ENCODE assay signal across 1 cellular context in the genomic region with DNA sequence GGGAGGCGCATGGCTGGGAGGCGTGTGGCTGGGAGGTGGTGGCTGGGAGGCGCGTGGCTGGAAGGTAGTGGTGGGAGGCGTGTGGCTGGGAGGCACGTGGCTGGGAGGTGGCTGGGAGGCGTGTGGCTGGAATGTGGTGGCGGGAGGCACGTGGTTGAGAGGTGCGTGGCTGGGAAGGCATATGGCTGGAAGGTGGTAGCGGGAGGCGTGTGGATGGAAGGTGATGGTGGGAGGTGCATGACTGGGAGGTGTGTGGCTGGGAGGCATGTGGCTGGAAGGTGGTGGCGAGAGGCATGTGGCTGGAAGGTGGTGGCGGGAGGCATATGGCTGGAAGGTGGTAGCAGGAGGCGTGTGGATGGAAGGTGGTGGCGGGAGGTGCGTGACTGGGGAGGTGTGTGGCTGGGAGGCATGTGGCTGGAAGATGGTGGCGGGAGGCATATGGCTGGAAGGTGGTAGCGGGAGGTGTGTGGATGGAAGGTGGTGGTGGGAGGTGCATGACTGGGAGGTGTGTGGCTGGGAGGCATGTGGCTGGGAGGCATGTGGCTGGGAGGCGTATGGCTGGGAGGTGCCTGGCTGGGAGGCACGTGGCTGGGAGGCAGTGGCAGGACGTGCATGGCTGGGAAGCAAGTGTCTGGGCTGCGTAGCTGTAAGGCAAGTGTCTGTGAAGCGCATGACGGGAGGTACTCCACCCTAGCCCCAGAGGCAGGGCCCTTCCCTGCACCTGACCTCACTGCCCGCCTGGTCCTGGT.
TF ChIP-seq lines count a peak whose summit lies in the region.

No MANE protein-coding gene starts in this region.

TF ChIP-seq in K562, 482 proteins besides CTCF, POLR2A, EP300 and RAD21:
- TF ChIP-seq MAX (CRISPR knock-in tag; IDR thresholded peaks at IDR 0.05) (peak; percentile 18; the same call in 1 of the 2 replicates), ZFP36 (IDR thresholded peaks at IDR 0.05; ENCODE audit: low read depth, low read length, partially characterized antibody) (no peak), ZEB2 (IDR thresholded peaks at IDR 0.05) (no peak), ZBTB1 (CRISPR knock-in tag; IDR thresholded peaks at IDR 0.05; ENCODE audit: borderline replicate concordance, low read depth) (no peak), RBM22 (IDR thresholded peaks at IDR 0.05; ENCODE audit: low read depth, low read length, poor library complexity, severe bottlenecking) (peak; percentile 66), ZNF277 (CRISPR knock-in tag; IDR thresholded peaks at IDR 0.05; ENCODE audit: borderline replicate concordance) (no peak), ZNF589 (CRISPR knock-in tag; IDR thresholded peaks at IDR 0.05; ENCODE audit: low read depth) (no peak), RERE (CRISPR knock-in tag; IDR thresholded peaks at IDR 0.05; ENCODE audit: borderline replicate concordance) (no peak), POLR2G (IDR thresholded peaks at IDR 0.05; ENCODE audit: low read depth, low read length) (peak; percentile 51; the same call in 1 of the 2 replicates), JUN (IDR thresholded peaks at IDR 0.05; ENCODE audit: borderline replicate concordance, low read depth, low read length) (no peak), JUN (CRISPR knock-in tag; IDR thresholded peaks at IDR 0.05; ENCODE audit: borderline replicate concordance) (no peak), ZBTB33 (CRISPR knock-in tag; IDR thresholded peaks at IDR 0.05) (peak; percentile 91), ETV5 (CRISPR knock-in tag; IDR thresholded peaks at IDR 0.05; ENCODE audit: low read depth) (no peak), NR3C1 (CRISPR knock-in tag; IDR thresholded peaks at IDR 0.05) (no peak), ZNF197 (CRISPR knock-in tag; IDR thresholded peaks at IDR 0.05; ENCODE audit: low read depth) (no peak), HEY1 (CRISPR knock-in tag; IDR thresholded peaks at IDR 0.05; ENCODE audit: borderline replicate concordance) (no peak), CBX3 (IDR thresholded peaks at IDR 0.05; ENCODE audit: borderline replicate concordance in 1 of 2, low read length in 2 of 2) (peak in 1 of 2 experiments; percentile 78; a peak in 1 of 3 replicates), KAT2B (IDR thresholded peaks at IDR 0.05; ENCODE audit: low read depth, low read length) (no peak), NR1H2 (CRISPR knock-in tag; IDR thresholded peaks at IDR 0.05) (no peak), RB1 (IDR thresholded peaks at IDR 0.05; ENCODE audit: low read depth) (no peak), SETDB1 (IDR thresholded peaks at IDR 0.05; ENCODE audit: low read length) (no peak), NFRKB (IDR thresholded peaks at IDR 0.05; ENCODE audit: low read depth) (no peak), ARHGAP35 (IDR thresholded peaks at IDR 0.05; ENCODE audit: partially characterized antibody) (no peak), BRF1 (IDR thresholded peaks at IDR 0.05; ENCODE audit: borderline replicate concordance, extremely low read depth, insufficient read length) (no peak), FIP1L1 (IDR thresholded peaks at IDR 0.05; ENCODE audit: low read depth, low read length, poor library complexity, severe bottlenecking) (no peak), SIX5 (IDR thresholded peaks at IDR 0.05; ENCODE audit: borderline replicate concordance in 1 of 2, insufficient read depth in 1 of 2, low read depth in 1 of 2, low read length in 2 of 2) (no peak), PTRF (tag; IDR thresholded peaks at IDR 0.05) (no peak), ZNF143 (CRISPR knock-in tag; IDR thresholded peaks at IDR 0.05) (no peak)
- TF ChIP-seq, protein P1, sequence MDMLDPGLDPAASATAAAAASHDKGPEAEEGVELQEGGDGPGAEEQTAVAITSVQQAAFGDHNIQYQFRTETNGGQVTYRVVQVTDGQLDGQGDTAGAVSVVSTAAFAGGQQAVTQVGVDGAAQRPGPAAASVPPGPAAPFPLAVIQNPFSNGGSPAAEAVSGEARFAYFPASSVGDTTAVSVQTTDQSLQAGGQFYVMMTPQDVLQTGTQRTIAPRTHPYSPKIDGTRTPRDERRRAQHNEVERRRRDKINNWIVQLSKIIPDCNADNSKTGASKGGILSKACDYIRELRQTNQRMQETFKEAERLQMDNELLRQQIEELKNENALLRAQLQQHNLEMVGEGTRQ (CRISPR knock-in tag; IDR thresholded peaks at IDR 0.05) = no peak
- TF ChIP-seq, protein P2, sequence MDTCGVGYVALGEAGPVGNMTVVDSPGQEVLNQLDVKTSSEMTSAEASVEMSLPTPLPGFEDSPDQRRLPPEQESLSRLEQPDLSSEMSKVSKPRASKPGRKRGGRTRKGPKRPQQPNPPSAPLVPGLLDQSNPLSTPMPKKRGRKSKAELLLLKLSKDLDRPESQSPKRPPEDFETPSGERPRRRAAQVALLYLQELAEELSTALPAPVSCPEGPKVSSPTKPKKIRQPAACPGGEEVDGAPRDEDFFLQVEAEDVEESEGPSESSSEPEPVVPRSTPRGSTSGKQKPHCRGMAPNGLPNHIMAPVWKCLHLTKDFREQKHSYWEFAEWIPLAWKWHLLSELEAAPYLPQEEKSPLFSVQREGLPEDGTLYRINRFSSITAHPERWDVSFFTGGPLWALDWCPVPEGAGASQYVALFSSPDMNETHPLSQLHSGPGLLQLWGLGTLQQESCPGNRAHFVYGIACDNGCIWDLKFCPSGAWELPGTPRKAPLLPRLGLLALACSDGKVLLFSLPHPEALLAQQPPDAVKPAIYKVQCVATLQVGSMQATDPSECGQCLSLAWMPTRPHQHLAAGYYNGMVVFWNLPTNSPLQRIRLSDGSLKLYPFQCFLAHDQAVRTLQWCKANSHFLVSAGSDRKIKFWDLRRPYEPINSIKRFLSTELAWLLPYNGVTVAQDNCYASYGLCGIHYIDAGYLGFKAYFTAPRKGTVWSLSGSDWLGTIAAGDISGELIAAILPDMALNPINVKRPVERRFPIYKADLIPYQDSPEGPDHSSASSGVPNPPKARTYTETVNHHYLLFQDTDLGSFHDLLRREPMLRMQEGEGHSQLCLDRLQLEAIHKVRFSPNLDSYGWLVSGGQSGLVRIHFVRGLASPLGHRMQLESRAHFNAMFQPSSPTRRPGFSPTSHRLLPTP (IDR thresholded peaks at IDR 0.05; ENCODE audit: borderline replicate concordance, extremely low read depth, insufficient read length) = no peak
- TF ChIP-seq, protein P3, sequence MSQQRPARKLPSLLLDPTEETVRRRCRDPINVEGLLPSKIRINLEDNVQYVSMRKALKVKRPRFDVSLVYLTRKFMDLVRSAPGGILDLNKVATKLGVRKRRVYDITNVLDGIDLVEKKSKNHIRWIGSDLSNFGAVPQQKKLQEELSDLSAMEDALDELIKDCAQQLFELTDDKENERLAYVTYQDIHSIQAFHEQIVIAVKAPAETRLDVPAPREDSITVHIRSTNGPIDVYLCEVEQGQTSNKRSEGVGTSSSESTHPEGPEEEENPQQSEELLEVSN (IDR thresholded peaks at IDR 0.05; ENCODE audit: borderline replicate concordance in 1 of 2, extremely low read depth in 1 of 2, insufficient read depth in 1 of 2, insufficient read length in 1 of 2, low read depth in 1 of 2, low read length in 1 of 2, poor library complexity in 1 of 2, severe bottlenecking in 1 of 2) = peak in 1 of 2 experiments; percentile 2
- TF ChIP-seq, protein P4, sequence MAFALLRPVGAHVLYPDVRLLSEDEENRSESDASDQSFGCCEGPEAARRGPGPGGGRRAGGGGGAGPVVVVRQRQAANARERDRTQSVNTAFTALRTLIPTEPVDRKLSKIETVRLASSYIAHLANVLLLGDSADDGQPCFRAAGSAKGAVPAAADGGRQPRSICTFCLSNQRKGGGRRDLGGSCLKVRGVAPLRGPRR (CRISPR knock-in tag; IDR thresholded peaks at IDR 0.05) = no peak
- TF ChIP-seq, protein P5, sequence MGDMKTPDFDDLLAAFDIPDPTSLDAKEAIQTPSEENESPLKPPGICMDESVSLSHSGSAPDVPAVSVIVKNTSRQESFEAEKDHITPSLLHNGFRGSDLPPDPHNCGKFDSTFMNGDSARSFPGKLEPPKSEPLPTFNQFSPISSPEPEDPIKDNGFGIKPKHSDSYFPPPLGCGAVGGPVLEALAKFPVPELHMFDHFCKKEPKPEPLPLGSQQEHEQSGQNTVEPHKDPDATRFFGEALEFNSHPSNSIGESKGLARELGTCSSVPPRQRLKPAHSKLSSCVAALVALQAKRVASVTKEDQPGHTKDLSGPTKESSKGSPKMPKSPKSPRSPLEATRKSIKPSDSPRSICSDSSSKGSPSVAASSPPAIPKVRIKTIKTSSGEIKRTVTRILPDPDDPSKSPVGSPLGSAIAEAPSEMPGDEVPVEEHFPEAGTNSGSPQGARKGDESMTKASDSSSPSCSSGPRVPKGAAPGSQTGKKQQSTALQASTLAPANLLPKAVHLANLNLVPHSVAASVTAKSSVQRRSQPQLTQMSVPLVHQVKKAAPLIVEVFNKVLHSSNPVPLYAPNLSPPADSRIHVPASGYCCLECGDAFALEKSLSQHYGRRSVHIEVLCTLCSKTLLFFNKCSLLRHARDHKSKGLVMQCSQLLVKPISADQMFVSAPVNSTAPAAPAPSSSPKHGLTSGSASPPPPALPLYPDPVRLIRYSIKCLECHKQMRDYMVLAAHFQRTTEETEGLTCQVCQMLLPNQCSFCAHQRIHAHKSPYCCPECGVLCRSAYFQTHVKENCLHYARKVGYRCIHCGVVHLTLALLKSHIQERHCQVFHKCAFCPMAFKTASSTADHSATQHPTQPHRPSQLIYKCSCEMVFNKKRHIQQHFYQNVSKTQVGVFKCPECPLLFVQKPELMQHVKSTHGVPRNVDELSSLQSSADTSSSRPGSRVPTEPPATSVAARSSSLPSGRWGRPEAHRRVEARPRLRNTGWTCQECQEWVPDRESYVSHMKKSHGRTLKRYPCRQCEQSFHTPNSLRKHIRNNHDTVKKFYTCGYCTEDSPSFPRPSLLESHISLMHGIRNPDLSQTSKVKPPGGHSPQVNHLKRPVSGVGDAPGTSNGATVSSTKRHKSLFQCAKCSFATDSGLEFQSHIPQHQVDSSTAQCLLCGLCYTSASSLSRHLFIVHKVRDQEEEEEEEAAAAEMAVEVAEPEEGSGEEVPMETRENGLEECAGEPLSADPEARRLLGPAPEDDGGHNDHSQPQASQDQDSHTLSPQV (IDR thresholded peaks at IDR 0.05) = no peak
